ENCODE assay signal across 8 cellular contexts in genomic region chr5:125412561-125413535, GRCh38.
DNase-seq lines count a peak whose midpoint lies in the region; ATAC-seq lines count a peak whose summit lies in the region.

No MANE protein-coding gene starts in this region.

- ATAC-seq in GM18909 (IDR thresholded peaks at IDR 0.05; ENCODE audit: poor library complexity, unreplicated experiment) (peak; percentile 48), HG03354 (IDR thresholded peaks at IDR 0.05; ENCODE audit: poor library complexity, severe bottlenecking, unreplicated experiment) (peak; percentile 61), GM18517 (IDR thresholded peaks at IDR 0.05; ENCODE audit: unreplicated experiment) (no peak)

- DNase-seq in NCI-H748 treated with DMSO at 0.1 percent for 48 hours (lab: John Stamatoyannopoulos, UW) (peak; percentile 89), dedifferentiated amniotic fluid mesenchymal stem cell (ENCODE audit: extremely low spot score) (peak; percentile 87), left kidney (ENCODE audit: low read depth, low spot score) (peak; percentile 98), stromal cell of bone marrow (ENCODE audit: low read depth) (peak; percentile 76), NCI-H128 (lab: John Stamatoyannopoulos, UW; ENCODE audit: unreplicated experiment) (no peak)
